ENCODE assay signal across 34 cellular contexts in genomic region chr19:46353730-46354528, GRCh38. TPM values are rescaled to one million over a fixed set of nuclear protein-coding genes. Genes with fewer than 3 reads are reported as not detected.
DNase-seq lines count a peak whose midpoint lies in the region; ATAC-seq and TF ChIP-seq lines count a peak whose summit lies in the region.
"Had no signal": no experiment of that assay in that cellular context is flagged by ENCODE, and none has a peak within 500 bp of the region (broad histone marks: within the 10 kb centered on the region; RNA-seq: fewer than 3 reads in every experiment).

No MANE protein-coding gene starts in this region.

- H3K27ac ChIP-seq in WERI-Rb-1 (peak overlapping the region; percentile 8; the same call in 1 of the 2 replicates), right lobe of liver (peak overlapping the region; percentile 47 to 82 (median 80)), stomach (no peak overlapping the region)
- H3K27ac ChIP-seq: C4-2B, GM23248, psoas muscle had no signal

- H3K9me3 ChIP-seq in WERI-Rb-1 (ENCODE audit: severe bottlenecking) = no peaks in the 10 kb centered on the region
- H3K9me3 ChIP-seq in right lobe of liver = no peaks in the 10 kb centered on the region
- no peaks in the 10 kb centered on the region for H3K9me3 ChIP-seq in stomach
- H3K9me3 ChIP-seq: psoas muscle had no signal

- TF ChIP-seq CTCF in WERI-Rb-1 (IDR thresholded peaks at IDR 0.05; ENCODE audit: low read depth, low read length) (no peak), right lobe of liver (IDR thresholded peaks at IDR 0.05) (no peak), stomach (IDR thresholded peaks at IDR 0.05) (no peak)

- intact Hi-C loops in left cardiac atrium (cut with DNase I) = no loop called here
- intact Hi-C loops in left ventricle myocardium superior (cut with micrococcal nuclease) = no loop called here
- intact Hi-C loops in right lobe of liver (cut with DNase I) = no loop called here
- intact Hi-C loops in stomach (cut with DNase I; ENCODE audit: low total_unique reads) = no loop called here

- WGBS in right lobe of liver (ENCODE audit: insufficient coverage, low coverage, low lambda C conversion rate, missing lambda C conversion rate) = 54% methylated on average over 7 of the region's 28 CpGs
- WGBS in stomach, 5 donors = 70 to 94% (median 76%) methylated on average over 21 to 28 of the region's 28 CpGs

- TF ChIP-seq POLR2A in right lobe of liver (IDR thresholded peaks at IDR 0.05) = no peak
- no peak for TF ChIP-seq POLR2A in stomach (IDR thresholded peaks at IDR 0.05)

- DNase-seq in left cardiac atrium = peak; percentile 48
- DNase-seq in left ventricle myocardium superior = no peak
- DNase-seq in WERI-Rb-1 = no peak
- peak in 2 of 3 donors; percentile 52 to 80 for DNase-seq in right lobe of liver
- DNase-seq in stomach = peak; percentile 83
- DNase-seq in putamen (ENCODE audit: low spot score) = no peak
- DNase-seq in DMS153 treated with DMSO at 0.1 percent for 48 hours (lab: John Stamatoyannopoulos, UW; ENCODE audit: unreplicated experiment) = no peak
- DNase-seq: activated CD4-positive, alpha-beta memory T cell treated with anti-CD3 and anti-CD28 coated beads, Interleukin-2, amount 10 ng/mL, durations not matched to agents 7 days and 5 days; activated CD4-positive, alpha-beta T cell treated with anti-CD3 and anti-CD28 coated beads for 1 hour; activated effector memory CD4-positive, alpha-beta T cell treated with anti-CD3 and anti-CD28 coated beads, Interleukin-2, amount 50 U/mL, for 16 hours; activated naive CD8-positive, alpha-beta T cell treated with anti-CD3 and anti-CD28 coated beads, Interleukin-2, amount 50 U/mL, for 24 hours; activated T-cell treated with anti-CD3 and anti-CD28 coated beads for 4 hours; Calu3; central memory CD4-positive, alpha-beta T cell; effector memory CD8-positive, alpha-beta T cell; erythroblast; GM23248; HFFc6; islet precursor cell; naive thymus-derived CD4-positive, alpha-beta T cell; NCI-H1105; NCI-H187 treated with DMSO at 0.1 percent for 48 hours; NCI-H2227 treated with DMSO at 0.1 percent for 48 hours; NCI-H526; nucleus accumbens; psoas muscle; stimulated activated naive CD4-positive, alpha-beta T cell; T-helper 2 cell had no signal

- ATAC-seq in left cardiac atrium = peak; percentile 17 to 38
- no peak for ATAC-seq in left ventricle myocardium superior
- ATAC-seq in right lobe of liver = peak in 3 of 4 donors; percentile 9 to 33 (median 18)
- no peak for ATAC-seq in HG03439 (IDR thresholded peaks at IDR 0.05; ENCODE audit: unreplicated experiment)
- ATAC-seq: activated naive CD8-positive, alpha-beta T cell treated with anti-CD3 and anti-CD28 coated beads, Interleukin-2, amount 50 U/mL, for 24 hours; effector memory CD8-positive, alpha-beta T cell; naive thymus-derived CD4-positive, alpha-beta T cell; SK-N-SH treated with all-trans-retinoic acid at 6 μM for 48 hours had no signal

- H3K27me3 ChIP-seq in WERI-Rb-1 (ENCODE audit: insufficient read depth, low read depth, severe bottlenecking) (no peaks in the 10 kb centered on the region), right lobe of liver (no peaks in the 10 kb centered on the region), stomach (no peaks in the 10 kb centered on the region)

- no peak for TF ChIP-seq EP300 in stomach (IDR thresholded peaks at IDR 0.05)

- H3K4me3 ChIP-seq in WERI-Rb-1 (ENCODE audit: low read depth, low read length) = no peak overlapping the region
- no peak overlapping the region for H3K4me3 ChIP-seq in right lobe of liver
- H3K4me3 ChIP-seq in stomach = no peak overlapping the region
- H3K4me3 ChIP-seq: GM23248, lung, psoas muscle had no signal

- H3K36me3 ChIP-seq in WERI-Rb-1 (peaks cover 85% of the 10 kb centered on the region), right lobe of liver (peaks cover 0 to 12% (median 0%) of the 10 kb centered on the region in 4 donors), stomach (peaks cover 34 to 60% (median 56%) of the 10 kb centered on the region in 4 donors)

- peaks cover 0 to 70% (median 22%) of the 10 kb centered on the region in 4 donors for H3K4me1 ChIP-seq in right lobe of liver
- peaks cover 29 to 81% (median 71%) of the 10 kb centered on the region in 4 donors for H3K4me1 ChIP-seq in stomach

RNA-seq across cellular contexts. Expression of gene PPP5C, which starts 7.0 kb away (rescaled TPM):
- total RNA-seq in left cardiac atrium (10 to 100 TPM; 60.5 to 75.1 TPM), left ventricle myocardium superior (72.5 TPM), right lobe of liver (10 to 100 TPM; 23.9 to 47.8 (median 36.0) TPM), stomach (100 to 1,000 TPM in 1 of 5 donors, 10 to 100 TPM in 4; 54.5 to 124 (median 82.0) TPM)
- 10 to 100 TPM; 29.6 to 39.3 (median 35.4) TPM for polyA plus RNA-seq in stomach

RNA-seq across cellular contexts. Expression of gene HIF3A, which starts 57.1 kb away (rescaled TPM):
- total RNA-seq in left cardiac atrium = 10 to 100 TPM; 51.0 to 53.0 TPM
- 81.4 TPM for total RNA-seq in left ventricle myocardium superior
- total RNA-seq in right lobe of liver = 1 to 10 TPM in 5 of 6 experiments, under 1 TPM in 1; 0.47 to 9.2 (median 4.5) TPM
- total RNA-seq in stomach = 100 to 1,000 TPM in 4 of 5 donors, 10 to 100 TPM in 1; 83.2 to 235 (median 144) TPM
- 10 to 100 TPM; 17.6 to 22.0 (median 20.5) TPM for polyA plus RNA-seq in stomach
- total RNA-seq: activated CD4-positive, alpha-beta memory T cell treated with anti-CD3 and anti-CD28 coated beads, Interleukin-2, amount 10 ng/mL, durations not matched to agents 7 days and 5 days; Daoy; GM23248; HT-29; naive thymus-derived CD4-positive, alpha-beta T cell had no signal
- polyA plus RNA-seq: naive thymus-derived CD4-positive, alpha-beta T cell had no signal

RNA-seq across cellular contexts. Expression of gene CCDC8, which starts 59.4 kb away (rescaled TPM):
- total RNA-seq in left cardiac atrium = 10 to 100 TPM; 29.6 to 38.4 TPM
- 33.5 TPM for total RNA-seq in left ventricle myocardium superior
- under 1 TPM in 5 of 6 experiments, not detected in 1; 0.26 to 0.55 (median 0.44) TPM for total RNA-seq in right lobe of liver
- total RNA-seq in stomach = 10 to 100 TPM in 1 of 5 donors, under 1 TPM in 2, not detected in 2; 0.29 to 22.9 (median 0.89) TPM
- 1 to 10 TPM; 1.4 to 4.4 (median 3.8) TPM for polyA plus RNA-seq in stomach
- total RNA-seq: activated CD4-positive, alpha-beta memory T cell treated with anti-CD3 and anti-CD28 coated beads, Interleukin-2, amount 10 ng/mL, durations not matched to agents 7 days and 5 days; Calu3; HT-29; naive thymus-derived CD4-positive, alpha-beta T cell had no signal
- polyA plus RNA-seq: naive thymus-derived CD4-positive, alpha-beta T cell had no signal

Comparison
In these comparisons a context has a peak if more than half of its experiments do, and no peak if none do; other contexts are left out.
1. ATAC-seq: peak in left cardiac atrium (2 of 2) and right lobe of liver (3 of 4); none in left ventricle myocardium superior (single experiment) and HG03439 (single experiment).
2. DNase-seq: peak in left cardiac atrium (single experiment), right lobe of liver (2 of 3) and stomach (single experiment); none in left ventricle myocardium superior (single experiment), WERI-Rb-1 (single experiment), putamen (single experiment) and DMS153 treated with DMSO at 0.1 percent for 48 hours (single experiment).
3. H3K27ac ChIP-seq: peak in WERI-Rb-1 (single experiment) and right lobe of liver (3 of 3); none in stomach (0 of 5).